4 cellular contexts compared by ENCODE assay signal in the genomic region with DNA sequence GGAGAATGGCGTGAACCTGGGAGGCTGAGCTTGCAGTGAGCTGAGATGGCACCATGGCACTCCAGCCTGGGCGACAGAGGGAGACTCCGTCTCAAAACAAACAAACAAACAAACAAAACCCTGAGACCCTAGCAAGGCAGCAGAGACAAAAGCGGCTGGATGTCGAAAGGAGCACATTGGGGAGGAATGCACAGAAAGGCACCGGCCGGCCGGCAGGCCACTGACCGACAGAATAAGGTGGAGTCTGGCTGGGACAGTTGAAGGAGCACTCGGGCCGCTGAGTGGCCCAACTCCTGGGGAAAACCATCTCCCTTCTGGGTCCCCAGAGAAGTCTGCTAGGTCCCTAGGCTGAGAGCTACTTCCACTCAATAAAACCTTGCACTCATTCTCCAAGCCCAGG.
"Had no signal": no experiment of that assay in that cellular context is flagged by ENCODE, and none has a peak within 500 bp of the region (broad histone marks: within the 10 kb centered on the region; RNA-seq: fewer than 3 reads in every experiment).

No MANE protein-coding gene starts in this region.

- H3K4me3 ChIP-seq: K562 had no signal

- H3K27ac ChIP-seq: HL-60 had no signal

- ATAC-seq: HepG2, K562 had no signal

- DNase-seq: IMR-90 had no signal
